ENCODE assay signal across 15 cellular contexts in genomic region chr4:108114503-108114902, GRCh38. TPM values are rescaled to one million over a fixed set of nuclear protein-coding genes. Genes with fewer than 3 reads are reported as not detected.
DNase-seq lines count a peak whose midpoint lies in the region; ATAC-seq, FAIRE-seq and TF ChIP-seq lines count a peak whose summit lies in the region.
"Had no signal": no experiment of that assay in that cellular context is flagged by ENCODE, and none has a peak within 500 bp of the region (broad histone marks: within the 10 kb centered on the region; RNA-seq: fewer than 3 reads in every experiment).

No MANE protein-coding gene starts in this region.

- H3K27me3 Mint-ChIP-seq in CD8-positive, alpha-beta T cell (ENCODE audit: low read depth), result no peaks in the 10 kb centered on the region

- no peak for DNase-seq in CD8-positive, alpha-beta T cell
- peak; percentile 70 for DNase-seq in DMS53 (lab: John Stamatoyannopoulos, UW)
- DNase-seq in SHP77 treated with DMSO at 0.1 percent for 48 hours (lab: John Stamatoyannopoulos, UW), result peak; percentile 3
- DNase-seq in erythroblast (lab: John Stamatoyannopoulos, UW), result peak; percentile 67 to 90
- DNase-seq in effector CD8-positive, alpha-beta T cell (lab: John Stamatoyannopoulos, UW), result no peak
- no peak for DNase-seq in HTR-8/SVneo (ENCODE audit: insufficient read length, low spot score)
- DNase-seq in LoVo (ENCODE audit: low spot score), result no peak
- DNase-seq: activated B cell treated with CpG ODN at 0.5 μM for 24 hours, colonic mucosa, DMS79 treated with DMSO at 0.1 percent for 48 hours, H9, NCI-H2081, right lobe of liver had no signal

- H3K9me3 ChIP-seq in CD8-positive, alpha-beta T cell (ENCODE audit: low read length), result no peaks in the 10 kb centered on the region
- H3K9me3 ChIP-seq: colonic mucosa, right lobe of liver, thoracic aorta had no signal

- H3K4me3 Mint-ChIP-seq in CD8-positive, alpha-beta T cell, result peak overlapping the region; percentile 48
- H3K4me3 Mint-ChIP-seq: activated B cell treated with CpG ODN at 0.5 μM for 24 hours, H9 had no signal

- FAIRE-seq in HTR-8/SVneo (lab: Jason Lieb, UNC), result no peak

- peaks cover 9% of the 10 kb centered on the region for H3K36me3 ChIP-seq in CD8-positive, alpha-beta T cell (ENCODE audit: insufficient read depth, low read length)
- H3K36me3 ChIP-seq: colonic mucosa, right lobe of liver, thoracic aorta had no signal

- H3K27me3 ChIP-seq in CD8-positive, alpha-beta T cell (ENCODE audit: insufficient read depth, low read length), result no peaks in the 10 kb centered on the region
- H3K27me3 ChIP-seq: colonic mucosa, right lobe of liver had no signal

- POLR2A ChIA-PET in CD8-positive, alpha-beta T cell (lab: Charles Lee), result interaction anchor here (0.8 to 4.4 kb wide), 11 partner anchors 9 to 58 kb away, joined by 3 to 19 read pairs (median 4); partner anchors contain the start of gene LEF1

- H3K27ac ChIP-seq in CD8-positive, alpha-beta T cell (ENCODE audit: low read depth, low read length), result peak overlapping the region; percentile 35
- H3K27ac ChIP-seq: colonic mucosa, right lobe of liver, RWPE1, thoracic aorta had no signal

- H3K9me3 Mint-ChIP-seq in CD8-positive, alpha-beta T cell, result no peaks in the 10 kb centered on the region
- H3K9me3 Mint-ChIP-seq: activated B cell treated with CpG ODN at 0.5 μM for 24 hours, H9 had no signal

- H3K4me3 ChIP-seq in CD8-positive, alpha-beta T cell (ENCODE audit: low read depth, low read length), result no peak overlapping the region
- H3K4me3 ChIP-seq: colonic mucosa, right lobe of liver, thoracic aorta had no signal

- no peak for TF ChIP-seq CTCF in CD8-positive, alpha-beta T cell (IDR thresholded peaks at IDR 0.05)

- ATAC-seq in CD8-positive, alpha-beta T cell, result no peak
- ATAC-seq: right lobe of liver had no signal

- H3K4me1 Mint-ChIP-seq in CD8-positive, alpha-beta T cell (ENCODE audit: low read depth), result peaks cover 96% of the 10 kb centered on the region

- peaks cover 67% of the 10 kb centered on the region for H3K36me3 Mint-ChIP-seq in CD8-positive, alpha-beta T cell

- CTCF ChIA-PET in CD8-positive, alpha-beta T cell (lab: Charles Lee), result interaction anchor here (1.0 to 3.0 kb wide), 6 partner anchors 12 to 458 kb away, joined by 3 to 16 read pairs (median 4); no protein-coding TSS in a partner anchor

- intact Hi-C loops in CD8-positive, alpha-beta T cell (cut with DNase I, micrococcal nuclease), result loop anchor here (2.0 to 10.0 kb wide), 5 partner anchors 30 to 82 kb away; partner anchors contain the start of gene LEF1 (in 1 of the 2)

- peak overlapping the region; percentile 98 for H3K27ac Mint-ChIP-seq in CD8-positive, alpha-beta T cell
- H3K27ac Mint-ChIP-seq: activated B cell treated with CpG ODN at 0.5 μM for 24 hours had no signal

- no peak for TF ChIP-seq POLR2A in erythroblast (IDR thresholded peaks at IDR 0.05; ENCODE audit: low read length)

- H3K4me1 ChIP-seq in CD8-positive, alpha-beta T cell (ENCODE audit: insufficient read depth, low read length), result peaks cover 98% of the 10 kb centered on the region
- H3K4me1 ChIP-seq: colonic mucosa, right lobe of liver had no signal

RNA-seq across cellular contexts. Expression of gene LEF1, which starts 54.2 kb away (rescaled TPM):
- total RNA-seq in CD8-positive, alpha-beta T cell, result 100 to 1,000 TPM; 325 to 335 TPM

Comparison
In these comparisons a context has a peak if more than half of its experiments do, and no peak if none do; other contexts are left out.
1. DNase-seq: peak in DMS53 (single experiment), SHP77 treated with DMSO at 0.1 percent for 48 hours (single experiment) and erythroblast (2 of 2); none in CD8-positive, alpha-beta T cell (0 of 7), effector CD8-positive, alpha-beta T cell (single experiment), HTR-8/SVneo (single experiment) and LoVo (single experiment).